10 cellular contexts compared by ENCODE assay signal in genomic region chr2:69797836-69798465, GRCh38. TPM values are rescaled to one million over a fixed set of nuclear protein-coding genes. Genes with fewer than 3 reads are reported as not detected.
DNase-seq lines count a peak whose midpoint lies in the region; ATAC-seq and TF ChIP-seq lines count a peak whose summit lies in the region.
"Had no signal": no experiment of that assay in that cellular context is flagged by ENCODE, and none has a peak within 500 bp of the region (broad histone marks: within the 10 kb centered on the region; RNA-seq: fewer than 3 reads in every experiment).

No MANE protein-coding gene starts in this region.

- H3K27ac Mint-ChIP-seq in activated CD8-positive, alpha-beta T cell treated with anti-CD3 and anti-CD28 coated beads, Interleukin-2, amount 10 ng/mL, durations not matched to agents 7 days and 5 days, result no peak overlapping the region
- H3K27ac Mint-ChIP-seq in activated CD8-positive, alpha-beta T cell treated with anti-CD3 and anti-CD28 coated beads for 36 hours, result no peak overlapping the region
- peak overlapping the region; percentile 88 for H3K27ac Mint-ChIP-seq in MCF 10A (ENCODE audit: low read depth, unreplicated experiment)
- H3K27ac Mint-ChIP-seq: T-helper 1 cell treated with Interleukin-12 subunit alpha and Interleukin-12 subunit beta and Interleukin-4 antibody, amounts not matched to agents 30 μg/mL and 1 μg/mL, for 36 hours had no signal

- peak overlapping the region; percentile 93 for H3K9ac ChIP-seq in mesenchymal stem cell (ENCODE audit: low read length)

- no peak overlapping the region for H4K91ac ChIP-seq in mesenchymal stem cell (ENCODE audit: low read length)

- no peak overlapping the region for H2AFZ ChIP-seq in mesenchymal stem cell (ENCODE audit: low read depth, low read length)

- no peak overlapping the region for H3K14ac ChIP-seq in mesenchymal stem cell (ENCODE audit: low read length in 2 of 2)

- H3K27me3 ChIP-seq in mesenchymal stem cell (ENCODE audit: control insufficient read depth in 1 of 2, insufficient read depth in 1 of 2, low read length in 2 of 2) (no peaks in the 10 kb centered on the region), transverse colon (no peaks in the 10 kb centered on the region)

- POLR2A ChIA-PET in activated CD8-positive, alpha-beta T cell treated with anti-CD3 and anti-CD28 coated beads, Interleukin-2, amount 10 ng/mL, durations not matched to agents 7 days and 5 days (lab: Charles Lee), result no interaction called here
- POLR2A ChIA-PET in activated CD8-positive, alpha-beta T cell treated with anti-CD3 and anti-CD28 coated beads for 36 hours (lab: Charles Lee), result no interaction called here
- POLR2A ChIA-PET in MCF 10A (lab: Yijun Ruan, JAX), result interaction anchor here (1.1 to 3.0 kb wide), 2 partner anchors 29 to 57 kb away, joined by 3 to 22 read pairs; partner anchors contain the start of gene ANXA4

- H3K4me1 ChIP-seq in mesenchymal stem cell (ENCODE audit: control insufficient read depth, insufficient read depth, low read depth, low read length) (peaks cover 17% of the 10 kb centered on the region), transverse colon (peaks cover 15 to 32% (median 24%) of the 10 kb centered on the region in 4 donors)

- peak overlapping the region; percentile 95 for H2BK5ac ChIP-seq in mesenchymal stem cell (ENCODE audit: low read depth, low read length, poor library complexity, severe bottlenecking)

- no peak overlapping the region for H3K18ac ChIP-seq in mesenchymal stem cell (ENCODE audit: low read depth in 1 of 2, low read length in 2 of 2)

- intact Hi-C loops in activated CD8-positive, alpha-beta T cell treated with anti-CD3 and anti-CD28 coated beads for 36 hours (cut with micrococcal nuclease), result no loop called here
- intact Hi-C loops in MCF 10A (cut with micrococcal nuclease) (loop anchor here (1.0 to 5.0 kb wide), 2 partner anchors 56 to 74 kb away; partner anchors contain the start of gene ANXA4), transverse colon (cut with DNase I; ENCODE audit: low total_unique reads) (no loop called here)

- CTCF ChIA-PET in activated CD8-positive, alpha-beta T cell treated with anti-CD3 and anti-CD28 coated beads, Interleukin-2, amount 10 ng/mL, durations not matched to agents 7 days and 5 days (lab: Charles Lee), result interaction anchor here (1.6 to 3.4 kb wide), 3 partner anchors 14 to 73 kb away, joined by 3 to 23 read pairs (median 10); no protein-coding TSS in a partner anchor
- CTCF ChIA-PET in activated CD8-positive, alpha-beta T cell treated with anti-CD3 and anti-CD28 coated beads for 36 hours (lab: Charles Lee), result interaction anchor here (4.3 kb wide), 1 partner anchor 73 kb away, joined by 32 read pairs; no protein-coding TSS in a partner anchor
- CTCF ChIA-PET in MCF 10A (lab: Yijun Ruan, JAX), result interaction anchor here (1.2 to 3.9 kb wide), 2 partner anchors 15 to 73 kb away, joined by 5 to 14 read pairs; no protein-coding TSS in a partner anchor

- H3K4me3 ChIP-seq in mesenchymal stem cell (ENCODE audit: insufficient read depth in 1 of 2, low read depth in 1 of 2, low read length in 2 of 2), result peak overlapping the region; percentile 31 to 78
- H3K4me3 ChIP-seq in transverse colon, result peak overlapping the region in 2 of 4 donors; percentile 24 to 40

- H3K9me3 Mint-ChIP-seq in activated CD8-positive, alpha-beta T cell treated with anti-CD3 and anti-CD28 coated beads, Interleukin-2, amount 10 ng/mL, durations not matched to agents 7 days and 5 days (ENCODE audit: insufficient read depth), result no peaks in the 10 kb centered on the region
- H3K9me3 Mint-ChIP-seq in activated CD8-positive, alpha-beta T cell treated with anti-CD3 and anti-CD28 coated beads for 36 hours, result no peaks in the 10 kb centered on the region
- H3K9me3 Mint-ChIP-seq in MCF 10A (ENCODE audit: unreplicated experiment), result no peaks in the 10 kb centered on the region
- H3K9me3 Mint-ChIP-seq: T-helper 1 cell treated with Interleukin-12 subunit alpha and Interleukin-12 subunit beta and Interleukin-4 antibody, amounts not matched to agents 30 μg/mL and 1 μg/mL, for 36 hours had no signal

- H3K27ac ChIP-seq in mesenchymal stem cell (ENCODE audit: low read length, poor library complexity, severe bottlenecking) (peak overlapping the region; percentile 99), transverse colon (peak overlapping the region; percentile 72 to 80 (median 76))

- H2BK15ac ChIP-seq in mesenchymal stem cell (ENCODE audit: low read depth, poor library complexity, severe bottlenecking), result no peak overlapping the region

- ATAC-seq in activated CD8-positive, alpha-beta T cell treated with anti-CD3 and anti-CD28 coated beads, Interleukin-2, amount 10 ng/mL, durations not matched to agents 7 days and 5 days, result no peak
- no peak for ATAC-seq in activated CD8-positive, alpha-beta T cell treated with anti-CD3 and anti-CD28 coated beads for 36 hours
- ATAC-seq in HG02884 (IDR thresholded peaks at IDR 0.05; ENCODE audit: unreplicated experiment), result no peak
- no peak for ATAC-seq in GM19455 (IDR thresholded peaks at IDR 0.05; ENCODE audit: unreplicated experiment)

- peak overlapping the region; percentile 8 for H3K4me3 Mint-ChIP-seq in activated CD8-positive, alpha-beta T cell treated with anti-CD3 and anti-CD28 coated beads, Interleukin-2, amount 10 ng/mL, durations not matched to agents 7 days and 5 days
- no peak overlapping the region for H3K4me3 Mint-ChIP-seq in activated CD8-positive, alpha-beta T cell treated with anti-CD3 and anti-CD28 coated beads for 36 hours
- H3K4me3 Mint-ChIP-seq in MCF 10A (ENCODE audit: unreplicated experiment), result peak overlapping the region; percentile 71
- H3K4me3 Mint-ChIP-seq: T-helper 1 cell treated with Interleukin-12 subunit alpha and Interleukin-12 subunit beta and Interleukin-4 antibody, amounts not matched to agents 30 μg/mL and 1 μg/mL, for 36 hours had no signal

- H3K36me3 Mint-ChIP-seq in activated CD8-positive, alpha-beta T cell treated with anti-CD3 and anti-CD28 coated beads, Interleukin-2, amount 10 ng/mL, durations not matched to agents 7 days and 5 days (ENCODE audit: low read depth), result peaks cover 9% of the 10 kb centered on the region
- no peaks in the 10 kb centered on the region for H3K36me3 Mint-ChIP-seq in activated CD8-positive, alpha-beta T cell treated with anti-CD3 and anti-CD28 coated beads for 36 hours (ENCODE audit: low read depth)
- H3K36me3 Mint-ChIP-seq in MCF 10A (ENCODE audit: insufficient read depth, unreplicated experiment), result peaks cover 23% of the 10 kb centered on the region

- no peak for TF ChIP-seq POLR2A in transverse colon (IDR thresholded peaks at IDR 0.05)

- H3K79me1 ChIP-seq in mesenchymal stem cell (replicated peaks; ENCODE audit: low read length, poor library complexity, severe bottlenecking), result peaks cover 30% of the 10 kb centered on the region

- H2BK12ac ChIP-seq in mesenchymal stem cell (ENCODE audit: low read length in 2 of 2), result peak overlapping the region in 1 of 2 experiments; percentile 6

- 9% methylated on average over 1 of the region's 3 CpGs for WGBS in mesenchymal stem cell
- WGBS in transverse colon (ENCODE audit: low coverage in 1 of 2), 2 donors, result 0 to 52% methylated on average over 1 to 3 of the region's 3 CpGs

- peak overlapping the region; percentile 48 for H3K4me2 ChIP-seq in mesenchymal stem cell (ENCODE audit: low read length, poor library complexity, severe bottlenecking)

- peak overlapping the region; percentile 94 for H2AK5ac ChIP-seq in mesenchymal stem cell (ENCODE audit: low read length, severe bottlenecking)

- H4K8ac ChIP-seq in mesenchymal stem cell (ENCODE audit: low read length), result no peak overlapping the region

- in situ Hi-C loops in transverse colon (cut with MboI; ENCODE audit: low pct_ligation_motif_present in 1 of 4, low pct_unique_long_range_greater_than_20kb in 1 of 4, low sequenced_read_pairs in 3 of 4), result no loop called here

- H3K4me1 Mint-ChIP-seq in activated CD8-positive, alpha-beta T cell treated with anti-CD3 and anti-CD28 coated beads, Interleukin-2, amount 10 ng/mL, durations not matched to agents 7 days and 5 days (ENCODE audit: low read depth), result peaks cover 21% of the 10 kb centered on the region
- H3K4me1 Mint-ChIP-seq in activated CD8-positive, alpha-beta T cell treated with anti-CD3 and anti-CD28 coated beads for 36 hours (ENCODE audit: low read depth), result peaks cover 7% of the 10 kb centered on the region
- H3K4me1 Mint-ChIP-seq in MCF 10A (ENCODE audit: insufficient read depth, unreplicated experiment), result peaks cover 28% of the 10 kb centered on the region

- no TSS peak for BruUV-seq in MCF 10A (replicated peaks; lab: Mats Ljungman, UMichigan)

- TF ChIP-seq CTCF in activated CD8-positive, alpha-beta T cell treated with anti-CD3 and anti-CD28 coated beads for 36 hours (IDR thresholded peaks at IDR 0.05), result no peak
- TF ChIP-seq CTCF in MCF 10A (IDR thresholded peaks at IDR 0.05; ENCODE audit: unreplicated experiment) (no peak), transverse colon (IDR thresholded peaks at IDR 0.05) (no peak)

- TF ChIP-seq EP300 in transverse colon (IDR thresholded peaks at IDR 0.05; ENCODE audit: low read depth), result no peak

- H3K23ac ChIP-seq in mesenchymal stem cell (ENCODE audit: low read length in 2 of 2), result no peak overlapping the region

- H3K4ac ChIP-seq in mesenchymal stem cell (ENCODE audit: low read depth in 1 of 2, low read length in 2 of 2), result peak overlapping the region in 1 of 2 experiments; percentile 29

- H3K36me3 ChIP-seq in mesenchymal stem cell (ENCODE audit: control insufficient read depth in 1 of 2, insufficient read depth in 2 of 2, low read depth in 1 of 2, low read length in 2 of 2) (peaks cover 25 to 51% of the 10 kb centered on the region in 2 experiments), transverse colon (no peaks in the 10 kb centered on the region)

- H2BK120ac ChIP-seq in mesenchymal stem cell (ENCODE audit: low read depth, low read length), result no peak overlapping the region

- H3K9me3 ChIP-seq in mesenchymal stem cell (ENCODE audit: control insufficient read depth, low read length) (no peaks in the 10 kb centered on the region), transverse colon (no peaks in the 10 kb centered on the region)

- H3K27me3 Mint-ChIP-seq in activated CD8-positive, alpha-beta T cell treated with anti-CD3 and anti-CD28 coated beads, Interleukin-2, amount 10 ng/mL, durations not matched to agents 7 days and 5 days (ENCODE audit: low read depth), result peaks cover 2% of the 10 kb centered on the region
- H3K27me3 Mint-ChIP-seq in activated CD8-positive, alpha-beta T cell treated with anti-CD3 and anti-CD28 coated beads for 36 hours, result peaks cover 4% of the 10 kb centered on the region
- H3K27me3 Mint-ChIP-seq in MCF 10A (ENCODE audit: insufficient read depth, unreplicated experiment), result no peaks in the 10 kb centered on the region

- DNase-seq in activated CD8-positive, alpha-beta T cell treated with anti-CD3 and anti-CD28 coated beads, Interleukin-2, amount 10 ng/mL, durations not matched to agents 7 days and 5 days, result no peak
- no peak for DNase-seq in activated CD8-positive, alpha-beta T cell treated with anti-CD3 and anti-CD28 coated beads for 36 hours
- no peak for DNase-seq in MCF 10A (ENCODE audit: unreplicated experiment)
- DNase-seq in mesenchymal stem cell, result peak; percentile 33
- DNase-seq in transverse colon, result no peak
- DNase-seq in NCI-H1105 (lab: John Stamatoyannopoulos, UW), result no peak
- DNase-seq: 8988T had no signal

RNA-seq across cellular contexts. Expression of gene GMCL1, which starts 31.5 kb away (rescaled TPM):
- 10 to 100 TPM; 25.4 to 31.6 TPM for total RNA-seq in activated CD8-positive, alpha-beta T cell treated with anti-CD3 and anti-CD28 coated beads, Interleukin-2, amount 10 ng/mL, durations not matched to agents 7 days and 5 days
- 10 to 100 TPM; 18.1 to 20.4 TPM for total RNA-seq in activated CD8-positive, alpha-beta T cell treated with anti-CD3 and anti-CD28 coated beads for 36 hours
- 13.2 and 13.6 TPM in 2 replicates for total RNA-seq in MCF 10A (2022)
- 9.3 TPM for polyA plus RNA-seq in mesenchymal stem cell (2013, experiment 1 of 2)
- polyA plus RNA-seq in mesenchymal stem cell (2013, experiment 2 of 2), result 8.6 TPM
- 10 to 100 TPM in 3 of 4 donors, 1 to 10 TPM in 1; 5.0 to 82.3 (median 20.9) TPM for total RNA-seq in transverse colon

RNA-seq across cellular contexts. Expression of gene ANXA4, which starts 56.0 kb away (rescaled TPM):
- 10 to 100 TPM; 53.5 to 59.5 TPM for total RNA-seq in activated CD8-positive, alpha-beta T cell treated with anti-CD3 and anti-CD28 coated beads, Interleukin-2, amount 10 ng/mL, durations not matched to agents 7 days and 5 days
- 10 to 100 TPM; 14.6 to 17.5 TPM for total RNA-seq in activated CD8-positive, alpha-beta T cell treated with anti-CD3 and anti-CD28 coated beads for 36 hours
- total RNA-seq in MCF 10A (2022), result 79.8 and 82.9 TPM in 2 replicates
- polyA plus RNA-seq in mesenchymal stem cell (2013, experiment 1 of 2), result 99.3 TPM
- 95.9 TPM for polyA plus RNA-seq in mesenchymal stem cell (2013, experiment 2 of 2)
- total RNA-seq in transverse colon, result 100 to 1,000 TPM in 2 of 4 donors, 10 to 100 TPM in 2; 33.3 to 125 (median 99.4) TPM
